ENCODE assay signal across 25 cellular contexts in the genomic region with DNA sequence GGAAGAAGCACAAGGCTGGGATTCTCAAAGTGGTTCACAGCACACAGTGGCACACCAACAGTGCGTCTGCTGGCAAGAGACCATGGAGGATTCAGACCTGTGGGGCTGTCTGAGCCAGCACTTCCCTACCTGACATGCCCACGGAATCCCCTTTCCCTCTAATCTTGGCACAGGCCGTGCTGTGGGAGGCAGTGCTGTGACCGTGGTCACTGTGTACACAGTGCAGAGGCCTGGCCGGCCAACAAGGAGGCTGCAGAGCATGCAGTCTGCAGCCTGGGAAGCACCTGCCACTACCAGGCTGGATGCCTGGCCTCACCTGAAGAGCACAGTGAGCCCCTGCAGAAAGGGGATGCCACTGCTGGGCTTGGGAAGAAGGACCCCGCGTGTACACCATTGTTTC.
"Had no signal": no experiment of that assay in that cellular context is flagged by ENCODE, and none has a peak within 500 bp of the region (broad histone marks: within the 10 kb centered on the region; RNA-seq: fewer than 3 reads in every experiment).

No MANE protein-coding gene starts in this region.

- H3K27ac Mint-ChIP-seq: memory B cell; neural progenitor cell; progenitor cell of endocrine pancreas; stimulated activated naive B cell treated with anti-CD40 and anti-IgM and Interleukin-4, amounts not matched to agents 10 μg/mL and 1 μg/mL and 100 μg/mL, for 72 hours; stimulated activated naive CD8-positive, alpha-beta T cell treated with anti-CD3 and anti-CD28 coated beads, Interleukin-15, Interleukin-2, amounts not matched to agents 100 ng/mL and 50 ng/mL, for 24 hours had no signal

- DNase-seq: central memory CD4-positive, alpha-beta T cell; dorsolateral prefrontal cortex; effector CD4-positive, alpha-beta T cell; foreskin fibroblast; gastrocnemius medialis; left ventricle myocardium superior; lower lobe of right lung; midbrain; occipital lobe; stimulated activated CD4-positive, alpha-beta T cell treated with anti-CD3 and anti-CD28 coated beads, Interleukin-12 subunit alpha, Interleukin-12 subunit beta, amount 100 ng/mL, for 4 hours; stimulated activated CD4-positive, alpha-beta T cell treated with anti-CD3 and anti-CD28 coated beads, Interleukin-1b, Interleukin-23, amount 100 ng/mL, for 48 hours; stimulated activated CD4-positive, alpha-beta T cell treated with anti-CD3 and anti-CD28 coated beads, Interleukin-4, amount 100 ng/mL, for 1 hour; stimulated activated naive B cell treated with anti-CD40 and anti-IgM and Interleukin-4, amounts not matched to agents 10 μg/mL and 1 μg/mL and 100 μg/mL, for 72 hours; uterus had no signal

- H3K27me3 ChIP-seq: dorsolateral prefrontal cortex, gastrocnemius medialis, neural progenitor cell, tibial nerve, upper lobe of left lung, uterus had no signal

- H3K9me3 ChIP-seq: gastrocnemius medialis, lower lobe of right lung, thoracic aorta, tibial nerve, upper lobe of left lung, uterus had no signal

- H3K9ac ChIP-seq: neural progenitor cell, parathyroid adenoma had no signal

- H3K4me2 ChIP-seq: neural progenitor cell, smooth muscle cell had no signal

- H3K27ac ChIP-seq: dorsolateral prefrontal cortex, lower lobe of right lung, neural progenitor cell, parathyroid adenoma, tibial nerve, upper lobe of left lung, uterus had no signal

- H3K4me3 Mint-ChIP-seq: memory B cell; nephron; neural progenitor cell; stimulated activated naive B cell treated with anti-CD40 and anti-IgM and Interleukin-4, amounts not matched to agents 10 μg/mL and 1 μg/mL and 100 μg/mL, for 72 hours; stimulated activated naive CD8-positive, alpha-beta T cell treated with anti-CD3 and anti-CD28 coated beads, Interleukin-15, Interleukin-2, amounts not matched to agents 100 ng/mL and 50 ng/mL, for 24 hours had no signal

- H3K4me1 ChIP-seq: lower lobe of right lung, neural progenitor cell, parathyroid adenoma, uterus had no signal

- H3K4me3 ChIP-seq: dorsolateral prefrontal cortex, gastrocnemius medialis, lower lobe of right lung, neural progenitor cell, smooth muscle cell, thoracic aorta, tibial nerve, upper lobe of left lung, uterus had no signal

- H3K9me3 Mint-ChIP-seq: memory B cell; stimulated activated naive B cell treated with anti-CD40 and anti-IgM and Interleukin-4, amounts not matched to agents 10 μg/mL and 1 μg/mL and 100 μg/mL, for 72 hours; stimulated activated naive CD8-positive, alpha-beta T cell treated with anti-CD3 and anti-CD28 coated beads, Interleukin-15, Interleukin-2, amounts not matched to agents 100 ng/mL and 50 ng/mL, for 24 hours had no signal

- H3K36me3 Mint-ChIP-seq: memory B cell; neural progenitor cell; stimulated activated naive B cell treated with anti-CD40 and anti-IgM and Interleukin-4, amounts not matched to agents 10 μg/mL and 1 μg/mL and 100 μg/mL, for 72 hours had no signal

- H3K79me2 ChIP-seq: parathyroid adenoma had no signal

- H3K36me3 ChIP-seq: gastrocnemius medialis, lower lobe of right lung, neural progenitor cell, thoracic aorta, tibial nerve, upper lobe of left lung, uterus had no signal

- H3K4me1 Mint-ChIP-seq: memory B cell; neural progenitor cell; stimulated activated naive B cell treated with anti-CD40 and anti-IgM and Interleukin-4, amounts not matched to agents 10 μg/mL and 1 μg/mL and 100 μg/mL, for 72 hours had no signal

- H2AFZ ChIP-seq: neural progenitor cell, parathyroid adenoma had no signal

- ATAC-seq: gastrocnemius medialis; left ventricle myocardium superior; sciatic nerve; stimulated activated naive B cell treated with anti-CD40 and anti-IgM and Interleukin-4, amounts not matched to agents 10 μg/mL and 1 μg/mL and 100 μg/mL, for 72 hours had no signal
